8 cellular contexts compared by ENCODE assay signal in genomic region chr2:25252291-25253152, GRCh38.
DNase-seq lines count a peak whose midpoint lies in the region; ATAC-seq, FAIRE-seq and TF ChIP-seq lines count a peak whose summit lies in the region.

No MANE protein-coding gene starts in this region.

- H3K9me3 ChIP-seq in SJSA1 (replicated peaks) (no peaks in the 10 kb centered on the region), iPS-18a (ENCODE audit: control insufficient read depth, low read depth, low read length) (no peaks in the 10 kb centered on the region), small intestine (ENCODE audit: control insufficient read depth, low read depth) (no peaks in the 10 kb centered on the region), Karpas-422 (ENCODE audit: low read length) (no peaks in the 10 kb centered on the region)

- H3K9me2 ChIP-seq in Karpas-422 (replicated peaks; ENCODE audit: insufficient read depth, low read length), result no peaks in the 10 kb centered on the region

- H3K4me3 ChIP-seq in GM12864 (ENCODE audit: low read depth, low read length) (peak overlapping the region; percentile 43), SJSA1 (peak overlapping the region; percentile 53), astrocyte of the cerebellum (ENCODE audit: low read depth, low read length) (peak overlapping the region; percentile 46), iPS-18a (ENCODE audit: low read length) (peak overlapping the region; percentile 90), small intestine (ENCODE audit: low read depth in 1 of 2, low read length in 2 of 2) (peak overlapping the region; percentile 54 to 73), Karpas-422 (ENCODE audit: low read length) (no peak overlapping the region)

- in situ Hi-C loops in astrocyte of the cerebellum (cut with HindIII; ENCODE audit: low sequenced_read_pairs), result no loop called here

- no peaks in the 10 kb centered on the region for H4K20me1 ChIP-seq in Karpas-422 (ENCODE audit: insufficient read depth, low read depth, low read length)

- no peak overlapping the region for H2AFZ ChIP-seq in Karpas-422 (ENCODE audit: low read length)

- no peak for DNase-seq in GM12864 (ENCODE audit: low read depth)
- peak; percentile 96 for DNase-seq in HuH-7 (ENCODE audit: low spot score)
- peak; percentile 45 to 67 for DNase-seq in SJSA1 (ENCODE audit: low read depth in 1 of 2, low spot score in 2 of 2)
- DNase-seq in astrocyte of the cerebellum (ENCODE audit: low read depth), result no peak
- DNase-seq in small intestine, result peak; percentile 68
- DNase-seq in Karpas-422, result no peak

- H3K27me3 ChIP-seq in SJSA1 (replicated peaks) (no peaks in the 10 kb centered on the region), iPS-18a (ENCODE audit: control insufficient read depth, insufficient read depth, low read length) (no peaks in the 10 kb centered on the region), small intestine (ENCODE audit: control insufficient read depth in 2 of 2, insufficient read depth in 2 of 2, low read length in 2 of 2) (no peaks in the 10 kb centered on the region), Karpas-422 (ENCODE audit: low read length) (no peaks in the 10 kb centered on the region)

- ATAC-seq in GM18520 (IDR thresholded peaks at IDR 0.05; ENCODE audit: unreplicated experiment), result no peak

- H3K27ac ChIP-seq in SJSA1 (peak overlapping the region; percentile 39; the same call in 1 of the 2 replicates), iPS-18a (ENCODE audit: low read length) (peak overlapping the region; percentile 8), small intestine (ENCODE audit: low read depth in 1 of 2, low read length in 1 of 2) (peak overlapping the region; percentile 49 to 75), Karpas-422 (ENCODE audit: low read length) (no peak overlapping the region)

- no peak overlapping the region for H3K4me2 ChIP-seq in Karpas-422 (ENCODE audit: low read depth, low read length, poor library complexity, severe bottlenecking)

- H3K79me2 ChIP-seq in Karpas-422 (ENCODE audit: low read length), result no peaks in the 10 kb centered on the region

- peaks cover 7% of the 10 kb centered on the region for H3K4me1 ChIP-seq in SJSA1 (replicated peaks)
- H3K4me1 ChIP-seq in iPS-18a (ENCODE audit: control insufficient read depth, low read depth, low read length), result peaks cover 30% of the 10 kb centered on the region
- H3K4me1 ChIP-seq in small intestine (ENCODE audit: control insufficient read depth in 2 of 2, insufficient read depth in 1 of 2, low read depth in 1 of 2, low read length in 1 of 2), result peaks cover 0 to 6% of the 10 kb centered on the region in 2 donors
- no peaks in the 10 kb centered on the region for H3K4me1 ChIP-seq in Karpas-422 (ENCODE audit: low read length)

- H3K9ac ChIP-seq in iPS-18a (ENCODE audit: low read length) (peak overlapping the region; percentile 61), Karpas-422 (ENCODE audit: low read length) (no peak overlapping the region)

- FAIRE-seq in small intestine (lab: Jason Lieb, UNC), result no peak

- H3K36me3 ChIP-seq in SJSA1 (no peaks in the 10 kb centered on the region), iPS-18a (ENCODE audit: control insufficient read depth, low read depth, low read length) (peaks cover 8% of the 10 kb centered on the region), small intestine (ENCODE audit: control insufficient read depth in 2 of 2, insufficient read depth in 2 of 2, low read length in 2 of 2) (peaks cover 0 to 4% of the 10 kb centered on the region in 2 donors), Karpas-422 (ENCODE audit: insufficient read depth, low read length) (no peaks in the 10 kb centered on the region)

- TF ChIP-seq CTCF in GM12864 (IDR thresholded peaks at IDR 0.05; ENCODE audit: low read depth, low read length, missing control alignments) (no peak), astrocyte of the cerebellum (IDR thresholded peaks at IDR 0.05; ENCODE audit: low read depth, low read length, missing control alignments) (no peak)

- 12 to 18% (median 14%) methylated on average over 35 to 59 of the region's 62 CpGs for WGBS in small intestine, 3 donors

Comparison
In these comparisons a context has a peak if more than half of its experiments do, and no peak if none do; other contexts are left out.
1. DNase-seq: peak in HuH-7 (single experiment), SJSA1 (2 of 2) and small intestine (single experiment); none in GM12864 (single experiment), astrocyte of the cerebellum (single experiment) and Karpas-422 (single experiment).